1 cellular context compared by ENCODE assay signal in the genomic region with DNA sequence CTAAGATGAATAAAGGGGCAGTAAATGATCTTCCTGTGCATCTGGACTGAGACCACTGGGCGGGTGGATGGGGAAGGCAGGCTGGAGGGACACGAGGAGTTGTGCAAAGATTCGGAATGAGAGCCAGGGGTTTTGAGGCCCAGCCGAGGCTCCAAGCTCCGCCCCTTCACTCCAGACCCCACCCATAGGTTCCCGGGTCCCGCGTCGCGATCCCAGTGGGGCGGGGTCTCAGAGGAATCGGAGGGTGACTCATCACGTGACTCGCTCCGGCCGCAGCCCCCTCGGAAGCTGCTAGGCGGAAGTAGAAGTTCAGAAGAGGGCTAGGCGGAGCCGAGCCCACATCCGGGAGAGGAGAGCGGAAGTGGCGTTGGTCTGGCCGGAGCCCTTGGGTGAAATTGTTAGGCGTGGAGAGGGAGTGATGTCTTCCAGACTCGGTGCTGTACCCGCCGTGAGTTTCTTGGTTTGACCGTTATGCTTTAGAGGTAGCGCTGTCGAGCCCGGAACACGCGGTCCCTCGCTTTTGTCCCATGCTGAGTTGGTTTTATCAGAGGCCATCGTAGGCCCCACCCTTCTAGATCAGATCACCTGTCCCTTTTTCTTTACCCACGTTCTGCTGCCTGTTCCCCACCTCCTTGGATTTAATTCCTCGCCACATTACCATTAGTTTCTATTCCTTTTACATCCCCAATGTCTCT.
TF ChIP-seq lines count a peak whose summit lies in the region.

A gene with protein sequence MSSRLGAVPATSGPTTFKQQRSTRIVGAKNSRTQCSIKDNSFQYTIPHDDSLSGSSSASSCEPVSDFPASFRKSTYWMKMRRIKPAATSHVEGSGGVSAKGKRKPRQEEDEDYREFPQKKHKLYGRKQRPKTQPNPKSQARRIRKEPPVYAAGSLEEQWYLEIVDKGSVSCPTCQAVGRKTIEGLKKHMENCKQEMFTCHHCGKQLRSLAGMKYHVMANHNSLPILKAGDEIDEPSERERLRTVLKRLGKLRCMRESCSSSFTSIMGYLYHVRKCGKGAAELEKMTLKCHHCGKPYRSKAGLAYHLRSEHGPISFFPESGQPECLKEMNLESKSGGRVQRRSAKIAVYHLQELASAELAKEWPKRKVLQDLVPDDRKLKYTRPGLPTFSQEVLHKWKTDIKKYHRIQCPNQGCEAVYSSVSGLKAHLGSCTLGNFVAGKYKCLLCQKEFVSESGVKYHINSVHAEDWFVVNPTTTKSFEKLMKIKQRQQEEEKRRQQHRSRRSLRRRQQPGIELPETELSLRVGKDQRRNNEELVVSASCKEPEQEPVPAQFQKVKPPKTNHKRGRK (plus strand): TSS at position 348 of the 695 bp plus-strand sequence. CDS start 71 bp downstream, at position 419.

TF ChIP-seq in HepG2, 621 proteins besides CTCF, POLR2A, EP300 and RAD21 (continued from another document and continues in another):
- TF ChIP-seq PRDM15 (CRISPR knock-in tag; IDR thresholded peaks at IDR 0.05) (peak; percentile 53; the same call in 1 of the 2 replicates), SATB2 (CRISPR knock-in tag; IDR thresholded peaks at IDR 0.05) (no peak), ZNF879 (CRISPR knock-in tag; IDR thresholded peaks at IDR 0.05) (no peak), EEA1 (CRISPR knock-in tag; IDR thresholded peaks at IDR 0.05; ENCODE audit: borderline replicate concordance) (no peak), ZNF7 (CRISPR knock-in tag; IDR thresholded peaks at IDR 0.05) (no peak), ZNF652 (CRISPR knock-in tag; IDR thresholded peaks at IDR 0.05; ENCODE audit: borderline replicate concordance, low read depth) (no peak), PITX1 (CRISPR knock-in tag; IDR thresholded peaks at IDR 0.05) (0 out of 2 replicates have a peak, but pooled peaks have one; percentile 17), ZNF556 (CRISPR knock-in tag; IDR thresholded peaks at IDR 0.05; ENCODE audit: borderline replicate concordance) (no peak), FOXC1 (CRISPR knock-in tag; IDR thresholded peaks at IDR 0.05; ENCODE audit: borderline replicate concordance) (0 out of 2 replicates have a peak, but pooled peaks have one; percentile 23), NFATC3 (CRISPR knock-in tag; IDR thresholded peaks at IDR 0.05) (no peak), ZNF331 (CRISPR knock-in tag; IDR thresholded peaks at IDR 0.05) (peak; percentile 85), FOSL1 (CRISPR knock-in tag; IDR thresholded peaks at IDR 0.05; ENCODE audit: borderline replicate concordance) (no peak), ATF4 (CRISPR knock-in tag; IDR thresholded peaks at IDR 0.05) (peak; percentile 52 to 59; a peak in 2 of 4 replicates), ESRRA (CRISPR knock-in tag; IDR thresholded peaks at IDR 0.05; ENCODE audit: low read depth) (no peak; the same call in 1 of the 2 replicates), MAX (IDR thresholded peaks at IDR 0.05) (peak; percentile 86), REPIN1 (CRISPR knock-in tag; IDR thresholded peaks at IDR 0.05; ENCODE audit: borderline replicate concordance, low read depth) (no peak; the same call in 1 of the 2 replicates), SALL1 (CRISPR knock-in tag; IDR thresholded peaks at IDR 0.05) (peak; percentile 90; the same call in 1 of the 2 replicates), ZNF781 (CRISPR knock-in tag; IDR thresholded peaks at IDR 0.05; ENCODE audit: borderline replicate concordance, not compliant biosample characterization) (peak; percentile 48), ZFYVE20 (CRISPR knock-in tag; IDR thresholded peaks at IDR 0.05; ENCODE audit: borderline replicate concordance, low read depth) (no peak), MXD1 (CRISPR knock-in tag; IDR thresholded peaks at IDR 0.05) (peak; percentile 69), ZNF788 (CRISPR knock-in tag; IDR thresholded peaks at IDR 0.05; ENCODE audit: borderline replicate concordance) (peak; percentile 84; the same call in 1 of the 2 replicates), MNT (IDR thresholded peaks at IDR 0.05) (peak; percentile 57), FOXA3 (CRISPR knock-in tag; IDR thresholded peaks at IDR 0.05) (0 out of 2 replicates have a peak, but pooled peaks have one; percentile 4), THRA (CRISPR knock-in tag; IDR thresholded peaks at IDR 0.05; ENCODE audit: borderline replicate concordance) (peak; percentile 76; the same call in 1 of the 2 replicates)
- TF ChIP-seq, protein P1, sequence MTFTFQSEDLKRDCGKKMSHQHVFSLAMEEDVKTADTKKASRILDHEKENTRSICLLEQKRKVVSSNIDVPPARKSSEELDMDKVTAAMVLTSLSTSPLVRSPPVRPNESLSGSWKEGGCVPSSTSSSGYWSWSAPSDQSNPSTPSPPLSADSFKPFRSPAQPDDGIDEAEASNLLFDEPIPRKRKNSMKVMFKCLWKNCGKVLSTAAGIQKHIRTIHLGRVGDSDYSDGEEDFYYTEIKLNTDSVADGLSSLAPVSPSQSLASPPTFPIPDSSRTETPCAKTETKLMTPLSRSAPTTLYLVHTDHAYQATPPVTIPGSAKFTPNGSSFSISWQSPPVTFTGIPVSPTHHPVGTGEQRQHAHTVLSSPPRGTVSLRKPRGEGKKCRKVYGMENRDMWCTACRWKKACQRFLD (CRISPR knock-in tag; IDR thresholded peaks at IDR 0.05; ENCODE audit: borderline replicate concordance) = no peak
- TF ChIP-seq, protein P2, sequence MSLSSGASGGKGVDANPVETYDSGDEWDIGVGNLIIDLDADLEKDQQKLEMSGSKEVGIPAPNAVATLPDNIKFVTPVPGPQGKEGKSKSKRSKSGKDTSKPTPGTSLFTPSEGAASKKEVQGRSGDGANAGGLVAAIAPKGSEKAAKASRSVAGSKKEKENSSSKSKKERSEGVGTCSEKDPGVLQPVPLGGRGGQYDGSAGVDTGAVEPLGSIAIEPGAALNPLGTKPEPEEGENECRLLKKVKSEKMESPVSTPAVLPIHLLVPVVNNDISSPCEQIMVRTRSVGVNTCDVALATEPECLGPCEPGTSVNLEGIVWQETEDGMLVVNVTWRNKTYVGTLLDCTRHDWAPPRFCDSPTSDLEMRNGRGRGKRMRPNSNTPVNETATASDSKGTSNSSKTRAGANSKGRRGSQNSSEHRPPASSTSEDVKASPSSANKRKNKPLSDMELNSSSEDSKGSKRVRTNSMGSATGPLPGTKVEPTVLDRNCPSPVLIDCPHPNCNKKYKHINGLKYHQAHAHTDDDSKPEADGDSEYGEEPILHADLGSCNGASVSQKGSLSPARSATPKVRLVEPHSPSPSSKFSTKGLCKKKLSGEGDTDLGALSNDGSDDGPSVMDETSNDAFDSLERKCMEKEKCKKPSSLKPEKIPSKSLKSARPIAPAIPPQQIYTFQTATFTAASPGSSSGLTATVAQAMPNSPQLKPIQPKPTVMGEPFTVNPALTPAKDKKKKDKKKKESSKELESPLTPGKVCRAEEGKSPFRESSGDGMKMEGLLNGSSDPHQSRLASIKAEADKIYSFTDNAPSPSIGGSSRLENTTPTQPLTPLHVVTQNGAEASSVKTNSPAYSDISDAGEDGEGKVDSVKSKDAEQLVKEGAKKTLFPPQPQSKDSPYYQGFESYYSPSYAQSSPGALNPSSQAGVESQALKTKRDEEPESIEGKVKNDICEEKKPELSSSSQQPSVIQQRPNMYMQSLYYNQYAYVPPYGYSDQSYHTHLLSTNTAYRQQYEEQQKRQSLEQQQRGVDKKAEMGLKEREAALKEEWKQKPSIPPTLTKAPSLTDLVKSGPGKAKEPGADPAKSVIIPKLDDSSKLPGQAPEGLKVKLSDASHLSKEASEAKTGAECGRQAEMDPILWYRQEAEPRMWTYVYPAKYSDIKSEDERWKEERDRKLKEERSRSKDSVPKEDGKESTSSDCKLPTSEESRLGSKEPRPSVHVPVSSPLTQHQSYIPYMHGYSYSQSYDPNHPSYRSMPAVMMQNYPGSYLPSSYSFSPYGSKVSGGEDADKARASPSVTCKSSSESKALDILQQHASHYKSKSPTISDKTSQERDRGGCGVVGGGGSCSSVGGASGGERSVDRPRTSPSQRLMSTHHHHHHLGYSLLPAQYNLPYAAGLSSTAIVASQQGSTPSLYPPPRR (CRISPR knock-in tag; IDR thresholded peaks at IDR 0.05; ENCODE audit: borderline replicate concordance) = 0 out of 2 replicates have a peak, but pooled peaks have one; percentile 2
- TF ChIP-seq, protein P3, sequence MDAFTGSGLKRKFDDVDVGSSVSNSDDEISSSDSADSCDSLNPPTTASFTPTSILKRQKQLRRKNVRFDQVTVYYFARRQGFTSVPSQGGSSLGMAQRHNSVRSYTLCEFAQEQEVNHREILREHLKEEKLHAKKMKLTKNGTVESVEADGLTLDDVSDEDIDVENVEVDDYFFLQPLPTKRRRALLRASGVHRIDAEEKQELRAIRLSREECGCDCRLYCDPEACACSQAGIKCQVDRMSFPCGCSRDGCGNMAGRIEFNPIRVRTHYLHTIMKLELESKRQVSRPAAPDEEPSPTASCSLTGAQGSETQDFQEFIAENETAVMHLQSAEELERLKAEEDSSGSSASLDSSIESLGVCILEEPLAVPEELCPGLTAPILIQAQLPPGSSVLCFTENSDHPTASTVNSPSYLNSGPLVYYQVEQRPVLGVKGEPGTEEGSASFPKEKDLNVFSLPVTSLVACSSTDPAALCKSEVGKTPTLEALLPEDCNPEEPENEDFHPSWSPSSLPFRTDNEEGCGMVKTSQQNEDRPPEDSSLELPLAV (CRISPR knock-in tag; conservative IDR thresholded peaks at IDR 0.05; ENCODE audit: low read depth) = no peak
- TF ChIP-seq, protein P4, sequence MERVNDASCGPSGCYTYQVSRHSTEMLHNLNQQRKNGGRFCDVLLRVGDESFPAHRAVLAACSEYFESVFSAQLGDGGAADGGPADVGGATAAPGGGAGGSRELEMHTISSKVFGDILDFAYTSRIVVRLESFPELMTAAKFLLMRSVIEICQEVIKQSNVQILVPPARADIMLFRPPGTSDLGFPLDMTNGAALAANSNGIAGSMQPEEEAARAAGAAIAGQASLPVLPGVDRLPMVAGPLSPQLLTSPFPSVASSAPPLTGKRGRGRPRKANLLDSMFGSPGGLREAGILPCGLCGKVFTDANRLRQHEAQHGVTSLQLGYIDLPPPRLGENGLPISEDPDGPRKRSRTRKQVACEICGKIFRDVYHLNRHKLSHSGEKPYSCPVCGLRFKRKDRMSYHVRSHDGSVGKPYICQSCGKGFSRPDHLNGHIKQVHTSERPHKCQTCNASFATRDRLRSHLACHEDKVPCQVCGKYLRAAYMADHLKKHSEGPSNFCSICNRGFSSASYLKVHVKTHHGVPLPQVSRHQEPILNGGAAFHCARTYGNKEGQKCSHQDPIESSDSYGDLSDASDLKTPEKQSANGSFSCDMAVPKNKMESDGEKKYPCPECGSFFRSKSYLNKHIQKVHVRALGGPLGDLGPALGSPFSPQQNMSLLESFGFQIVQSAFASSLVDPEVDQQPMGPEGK (CRISPR knock-in tag; IDR thresholded peaks at IDR 0.05) = peak; percentile 69; the same call in 1 of the 2 replicates
